8 cellular contexts compared by ENCODE assay signal in the genomic region with DNA sequence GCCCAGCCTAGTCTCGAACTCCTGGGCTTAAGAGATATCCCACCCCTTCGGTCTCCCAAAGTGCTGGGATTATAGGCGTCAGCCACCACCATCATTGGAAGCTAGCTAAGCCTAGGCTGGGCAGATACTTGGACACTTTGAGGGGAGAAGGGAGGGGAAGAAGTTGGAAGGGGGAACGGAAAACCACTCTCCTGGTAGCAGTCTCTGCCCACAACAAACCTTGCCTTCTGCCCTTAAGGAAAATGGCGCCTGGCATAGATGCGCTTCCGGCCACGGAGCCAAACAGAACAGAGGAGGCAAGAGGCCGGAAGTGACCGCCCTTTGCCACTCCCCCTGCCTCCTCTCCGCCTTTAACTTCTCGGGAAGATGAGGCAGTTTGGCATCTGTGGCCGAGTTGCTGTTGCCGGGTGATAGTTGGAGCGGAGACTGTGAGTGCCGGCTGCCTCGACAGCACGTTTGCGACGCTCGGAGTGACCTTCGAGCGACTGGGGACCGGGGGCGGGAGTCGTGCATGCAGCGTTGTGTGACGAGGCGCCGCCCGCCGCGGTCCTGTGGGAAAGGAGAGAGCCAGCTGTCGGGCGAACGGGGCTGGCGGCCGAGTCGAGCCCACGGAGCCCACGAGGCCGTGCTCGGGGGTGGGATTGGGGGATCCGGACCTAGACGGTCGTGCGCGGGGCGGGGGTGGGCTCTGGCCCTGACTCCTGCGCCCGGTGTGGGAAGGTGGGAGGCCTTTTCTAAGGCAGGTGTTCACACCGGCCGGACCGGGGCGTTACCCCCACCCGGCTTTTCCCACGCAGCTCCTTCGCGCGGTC. TPM values are rescaled to one million over a fixed set of nuclear protein-coding genes. Genes with fewer than 3 reads are reported as not detected.
DNase-seq lines count a peak whose midpoint lies in the region; ATAC-seq, FAIRE-seq and TF ChIP-seq lines count a peak whose summit lies in the region.

A gene (plus strand): TSS at position 327 of the 812 bp plus-strand sequence. CDS start 1,143 bp downstream, outside the sequence.

- H2AFZ ChIP-seq in OCI-LY7 (ENCODE audit: low read length), result peak within 1 kb of the TSS; percentile 67
- peak within 1 kb of the TSS; percentile 93 for H2AFZ ChIP-seq in endothelial cell of umbilical vein (ENCODE audit: low read depth, low read length)

- H3K9me1 ChIP-seq in endothelial cell of umbilical vein (replicated peaks; ENCODE audit: control insufficient read depth, extremely low read depth, insufficient read depth, low read length), result no peaks in the 10 kb centered on the region

- peak; percentile 66 for DNase-seq in D721Med (ENCODE audit: insufficient read length, low spot score)
- peak; percentile 64 for DNase-seq in HuH-7.5 (ENCODE audit: low spot score)
- DNase-seq in OCI-LY7 (ENCODE audit: low spot score), result peak; percentile 93
- DNase-seq in activated T-cell treated with anti-CD3 and anti-CD28 coated beads for 1 hour (ENCODE audit: low read depth), result peak; percentile 77
- DNase-seq in endothelial cell of umbilical vein (ENCODE audit: low read depth, low spot score), result peak; percentile 97
- DNase-seq in midbrain (lab: John Stamatoyannopoulos, UW), result peak; percentile 94
- DNase-seq in stimulated activated CD8-positive, alpha-beta memory T cell treated with anti-CD3 and anti-CD28 coated beads, Interleukin-2, amount 100 ng/mL, for 1 hour (ENCODE audit: low read depth in 2 of 2), result peak; percentile 68 to 79

- dilution Hi-C loops in endothelial cell of umbilical vein (cut with MboI; ENCODE audit: extremely low pct_ligation_motif_present, low sequenced_read_pairs), result no loop called here

- H3K4me3 ChIP-seq in OCI-LY7 (ENCODE audit: low read depth, low read length, poor library complexity, severe bottlenecking) (peak within 1 kb of the TSS; percentile 76), endothelial cell of umbilical vein (replicated peaks in 1 of 3; ENCODE audit: insufficient read depth in 1 of 3, low read depth in 1 of 3, low read length in 3 of 3) (peak within 1 kb of the TSS; percentile 38 to 99 (median 79))

- ATAC-seq in GM21526 (IDR thresholded peaks at IDR 0.05; ENCODE audit: low FRiP score, unreplicated experiment), result peak; percentile 90

- peaks cover 29% of the 10 kb centered on the region for H3K79me2 ChIP-seq in OCI-LY7 (ENCODE audit: insufficient read depth, low read depth, low read length)
- peaks cover 11% of the 10 kb centered on the region for H3K79me2 ChIP-seq in endothelial cell of umbilical vein (ENCODE audit: control insufficient read depth, insufficient read depth, low read length)

- H3K4me1 ChIP-seq in OCI-LY7 (ENCODE audit: insufficient read depth, low read length, poor library complexity, severe bottlenecking), result peaks cover 26% of the 10 kb centered on the region
- peaks cover 9% of the 10 kb centered on the region for H3K4me1 ChIP-seq in endothelial cell of umbilical vein (ENCODE audit: control insufficient read depth, extremely low read depth, insufficient read depth, low read length)

- intact Hi-C loops in OCI-LY7 (cut with micrococcal nuclease; ENCODE audit: unreplicated experiment) (loop anchor here (1.0 to 5.0 kb wide), 5 partner anchors 23 to 305 kb away; a partner anchor contains a TSS), endothelial cell of umbilical vein (cut with micrococcal nuclease) (loop anchor here (1.0 to 2.0 kb wide), 5 partner anchors 24 to 257 kb away; a partner anchor contains a TSS)

- H3K4me2 ChIP-seq in OCI-LY7 (ENCODE audit: low read length) (peak within 1 kb of the TSS; percentile 89), endothelial cell of umbilical vein (ENCODE audit: insufficient read depth, low read length) (peak within 1 kb of the TSS; percentile 83)

- POLR2A ChIA-PET in OCI-LY7 (lab: Charles Lee), result interaction anchor here (0.7 to 4.4 kb wide), 6 partner anchors 20 to 1255 kb away, joined by 3 to 27 read pairs (median 5); a partner anchor contains a TSS
- POLR2A ChIA-PET in endothelial cell of umbilical vein (lab: Charles Lee), result no interaction called here

- CTCF ChIA-PET in OCI-LY7 (lab: Charles Lee; ENCODE audit: unreplicated experiment) (interaction anchor here (0.6 kb wide), 1 partner anchor 1937 kb away, joined by 3 read pairs; no protein-coding TSS in a partner anchor), endothelial cell of umbilical vein (lab: Charles Lee) (interaction anchor here (0.8 to 2.7 kb wide), 2 partner anchors 24 to 911 kb away, joined by 3 to 9 read pairs; a partner anchor contains a TSS)

- H3K27me3 ChIP-seq in endothelial cell of umbilical vein (ENCODE audit: control insufficient read depth in 2 of 2, insufficient read depth in 2 of 2, low read length in 2 of 2), result no peaks in the 10 kb centered on the region

- 0 out of 2 replicates have a peak, but pooled peaks cover 6% of the 10 kb centered on the region for H4K20me1 ChIP-seq in OCI-LY7 (ENCODE audit: insufficient read depth, low read length)
- H4K20me1 ChIP-seq in endothelial cell of umbilical vein (replicated peaks; ENCODE audit: control insufficient read depth, extremely low read depth, insufficient read depth, low read length), result no peaks in the 10 kb centered on the region

- H3K9me2 ChIP-seq in OCI-LY7 (ENCODE audit: insufficient read depth, low read length), result no peaks in the 10 kb centered on the region

- BruUV-seq in OCI-LY7 (replicated peaks; lab: Mats Ljungman, UMichigan) (no TSS peak), endothelial cell of umbilical vein (replicated peaks; lab: Mats Ljungman, UMichigan) (no TSS peak)

- peak within 1 kb of the TSS; percentile 67 for H3K27ac ChIP-seq in OCI-LY7 (ENCODE audit: low read depth, low read length, poor library complexity, severe bottlenecking)
- H3K27ac ChIP-seq in endothelial cell of umbilical vein (ENCODE audit: insufficient read depth, low read depth, low read length), result peak within 1 kb of the TSS; percentile 19

- no peaks in the 10 kb centered on the region for H3K9me3 ChIP-seq in OCI-LY7 (ENCODE audit: low read length)
- no peaks in the 10 kb centered on the region for H3K9me3 ChIP-seq in endothelial cell of umbilical vein (replicated peaks; ENCODE audit: control insufficient read depth, insufficient read depth, low read length)

- H3K9ac ChIP-seq in endothelial cell of umbilical vein (replicated peaks; ENCODE audit: extremely low read depth, insufficient read depth, low read length), result peak within 1 kb of the TSS; percentile 48

- no peak for TF ChIP-seq CTCF in D721Med (IDR thresholded peaks at IDR 0.05; ENCODE audit: insufficient read depth, missing control alignments)
- TF ChIP-seq CTCF in OCI-LY7 (conservative IDR thresholded peaks at IDR 0.05; ENCODE audit: low read length), result no peak
- no peak for TF ChIP-seq CTCF in endothelial cell of umbilical vein (IDR thresholded peaks at IDR 0.05; ENCODE audit: extremely low read depth in 1 of 2, insufficient read depth in 1 of 2, low read depth in 1 of 2, low read length in 2 of 2)

- FAIRE-seq in D721Med (lab: Jason Lieb, UNC) (peak; percentile 38), endothelial cell of umbilical vein (lab: Jason Lieb, UNC) (peak; percentile 98)

- TF ChIP-seq POLR2A in endothelial cell of umbilical vein (IDR thresholded peaks at IDR 0.05; ENCODE audit: low read depth, low read length), result peak; percentile 92

- H3K36me3 ChIP-seq in OCI-LY7 (ENCODE audit: insufficient read depth, low read length), result peaks cover 36% of the 10 kb centered on the region
- no peaks in the 10 kb centered on the region for H3K36me3 ChIP-seq in endothelial cell of umbilical vein (ENCODE audit: control insufficient read depth in 2 of 2, extremely low read depth in 1 of 2, insufficient read depth in 2 of 2, low read length in 2 of 2)

TF ChIP-seq in endothelial cell of umbilical vein, 7 proteins besides CTCF, POLR2A, EP300 and RAD21:
- TF ChIP-seq EZH2 (IDR thresholded peaks at IDR 0.05; ENCODE audit: borderline replicate concordance, low read depth, low read length, severe bottlenecking) (no peak), POLR2AphosphoS5 (IDR thresholded peaks at IDR 0.05; ENCODE audit: insufficient read depth, low read depth, low read length) (peak; percentile 51)

RNA-seq across cellular contexts. Expression of the gene that starts here (rescaled TPM):
- total RNA-seq in OCI-LY7 (2014; rRNA removed; shearing (Covaris generic)), result 23.0 and 31.7 TPM in 2 replicates
- total RNA-seq in OCI-LY7 (2022), result 41.8 and 45.1 TPM in 2 replicates
- total RNA-seq in endothelial cell of umbilical vein, result 42.9 and 52.9 TPM in 2 replicates
- polyA plus RNA-seq in endothelial cell of umbilical vein, result 8.6 and 11.6 TPM in 2 replicates
- polyA plus RNA-seq in endothelial cell of umbilical vein (2011; cell fraction: cytosol; rRNA removed), result 10.7 and 12.3 TPM in 2 replicates
- 42.7 and 51.9 TPM in 2 replicates for polyA plus RNA-seq in endothelial cell of umbilical vein (2011; cell fraction: nucleus; rRNA removed)
- polyA plus RNA-seq in endothelial cell of umbilical vein (2012), result 23.4 and 29.9 TPM in 2 replicates
- polyA minus RNA-seq in endothelial cell of umbilical vein, result 30.8 and 53.0 TPM in 2 replicates
- polyA minus RNA-seq in endothelial cell of umbilical vein (2011; cell fraction: cytosol; rRNA and poly(A)+ RNA removed), result 20.9 TPM
- 36.2 and 40.0 TPM in 2 replicates for polyA minus RNA-seq in endothelial cell of umbilical vein (2011; cell fraction: nucleus; rRNA and poly(A)+ RNA removed)

Comparison
In these comparisons a context has a peak if more than half of its experiments do, and no peak if none do; other contexts are left out.
1. Peak in every context shown above with its lines: DNase-seq, ATAC-seq, H3K4me3 ChIP-seq and H3K27ac ChIP-seq.